Comparison of ENCODE assay signal across 27 cellular contexts in genomic region chr4:27915822-27916221, GRCh38.
DNase-seq lines count a peak whose midpoint lies in the region; ATAC-seq, FAIRE-seq and TF ChIP-seq lines count a peak whose summit lies in the region.
"Had no signal": no experiment of that assay in that cellular context is flagged by ENCODE, and none has a peak within 500 bp of the region (broad histone marks: within the 10 kb centered on the region; RNA-seq: fewer than 3 reads in every experiment).

No MANE protein-coding gene starts in this region.

- H3K9ac ChIP-seq in HepG2 (ENCODE audit: insufficient read depth, low read depth, low read length) (no peak overlapping the region), K562 (ENCODE audit: insufficient read depth in 1 of 2, low read depth in 2 of 2, low read length in 2 of 2) (no peak overlapping the region), neural progenitor cell (no peak overlapping the region)
- H3K9ac ChIP-seq: BLaER1 had no signal

- H2AFZ ChIP-seq in HepG2 (ENCODE audit: low read length), result no peak overlapping the region
- H2AFZ ChIP-seq in GM23338, result no peak overlapping the region
- no peak overlapping the region for H2AFZ ChIP-seq in K562 (ENCODE audit: low read depth, low read length)
- H2AFZ ChIP-seq in neural progenitor cell (replicated peaks), result no peak overlapping the region

- H3K27ac ChIP-seq in HepG2 (ENCODE audit: extremely low read length, insufficient read depth, low read length) (no peak overlapping the region), right lobe of liver (no peak overlapping the region), GM23338 (ENCODE audit: low read depth) (no peak overlapping the region), K562 (ENCODE audit: extremely low read depth, low read depth, low read length) (no peak overlapping the region), neural progenitor cell (peak overlapping the region; percentile 5)
- H3K27ac ChIP-seq: BLaER1 had no signal

- H3K27ac Mint-ChIP-seq in GM23338, result 0 out of 2 replicates have a peak overlapping the region, but pooled peaks have one; percentile 14
- H3K27ac Mint-ChIP-seq in neural progenitor cell, result no peak overlapping the region
- H3K27ac Mint-ChIP-seq: B cell; CD14-positive monocyte; CD4-positive, alpha-beta memory T cell; CD4-positive, CD25-positive, alpha-beta regulatory T cell; CD8-positive, alpha-beta memory T cell had no signal

- ATAC-seq in HepG2, result no peak
- no peak for ATAC-seq in right lobe of liver
- no peak for ATAC-seq in GM23338
- no peak for ATAC-seq in K562
- no peak for ATAC-seq in HG03095 (IDR thresholded peaks at IDR 0.05; ENCODE audit: unreplicated experiment)

- 0% methylated on average over 2 of the region's 2 CpGs for WGBS in HepG2 (ENCODE audit: low lambda C conversion rate)
- 49% methylated on average over 2 of the region's 2 CpGs for WGBS in right lobe of liver (ENCODE audit: insufficient coverage, low coverage, low lambda C conversion rate, missing lambda C conversion rate)
- WGBS in K562 (ENCODE audit: insufficient coverage, low coverage, missing lambda C conversion rate), result 0% methylated on average over 2 of the region's 2 CpGs

- H3K9me2 ChIP-seq in GM23338 (ENCODE audit: insufficient read depth), result peaks cover 2% of the 10 kb centered on the region; the same call in 1 of the 2 replicates

- no peak overlapping the region for H3K4me3 ChIP-seq in HepG2 (replicated peaks in 1 of 3; ENCODE audit: insufficient read depth in 1 of 3, low read depth in 2 of 3, low read length in 3 of 3)
- H3K4me3 ChIP-seq in right lobe of liver, result no peak overlapping the region
- no peak overlapping the region for H3K4me3 ChIP-seq in GM23338
- no peak overlapping the region for H3K4me3 ChIP-seq in K562
- no peak overlapping the region for H3K4me3 ChIP-seq in neural progenitor cell
- no peak overlapping the region for H3K4me3 ChIP-seq in BE2C (ENCODE audit: low read depth, low read length)
- H3K4me3 ChIP-seq: BLaER1 had no signal

- no peaks in the 10 kb centered on the region for H3K9me1 ChIP-seq in K562 (ENCODE audit: control insufficient read depth, insufficient read depth, low read length)

- H4K20me1 ChIP-seq in HepG2 (ENCODE audit: insufficient read depth, low read length), result no peaks in the 10 kb centered on the region
- no peaks in the 10 kb centered on the region for H4K20me1 ChIP-seq in GM23338 (replicated peaks; ENCODE audit: insufficient read depth)
- H4K20me1 ChIP-seq in K562 (replicated peaks; ENCODE audit: control insufficient read depth, insufficient read depth, low read length), result no peaks in the 10 kb centered on the region
- H4K20me1 ChIP-seq in neural progenitor cell (ENCODE audit: low read depth), result no peaks in the 10 kb centered on the region
- H4K20me1 ChIP-seq: BLaER1 had no signal

- H3F3A ChIP-seq in GM23338 (replicated peaks; ENCODE audit: low read depth) (no peaks in the 10 kb centered on the region), neural progenitor cell (ENCODE audit: low read depth) (peaks cover 28% of the 10 kb centered on the region)

- H3K4me3 Mint-ChIP-seq in GM23338 (no peak overlapping the region), neural progenitor cell (no peak overlapping the region)
- H3K4me3 Mint-ChIP-seq: B cell; CD14-positive monocyte; CD4-positive, alpha-beta memory T cell; CD4-positive, CD25-positive, alpha-beta regulatory T cell; CD8-positive, alpha-beta memory T cell had no signal

- peaks cover 32% of the 10 kb centered on the region for H3K9me3 ChIP-seq in HepG2 (ENCODE audit: low read length)
- no peaks in the 10 kb centered on the region for H3K9me3 ChIP-seq in right lobe of liver
- H3K9me3 ChIP-seq in K562 (replicated peaks; ENCODE audit: control insufficient read depth, insufficient read depth, low read depth, low read length), result no peaks in the 10 kb centered on the region
- H3K9me3 ChIP-seq in neural progenitor cell (ENCODE audit: low read depth), result no peaks in the 10 kb centered on the region
- H3K9me3 ChIP-seq in BE2C, result no peaks in the 10 kb centered on the region; the same call in 1 of the 2 replicates
- H3K9me3 ChIP-seq: BLaER1 had no signal

- CTCF ChIA-PET in HepG2 (lab: Yijun Ruan, JAX; ENCODE audit: low intra/inter-chr PET ratio, low total read pairs), result no interaction called here
- CTCF ChIA-PET in K562 (lab: Yijun Ruan, JAX; ENCODE audit: low intra/inter-chr PET ratio), result no interaction called here

- TF ChIP-seq POLR2A in HepG2 (IDR thresholded peaks at IDR 0.05; ENCODE audit: insufficient read depth in 1 of 2, low read depth in 2 of 2, low read length in 2 of 2) (no peak), right lobe of liver (IDR thresholded peaks at IDR 0.05) (no peak), K562 (conservative IDR thresholded peaks at IDR 0.05) (no peak)

- DNase-seq in HepG2 (ENCODE audit: low spot score), result no peak
- DNase-seq in right lobe of liver, result no peak
- no peak for DNase-seq in GM23338 (ENCODE audit: low spot score)
- no peak for DNase-seq in K562 (ENCODE audit: extremely low read depth in 1 of 4, low spot score in 3 of 4)
- no peak for DNase-seq in neural progenitor cell (ENCODE audit: low spot score)
- DNase-seq in BE2C, result no peak
- DNase-seq in stimulated activated CD4-positive, alpha-beta T cell treated with anti-CD3 and anti-CD28 coated beads, Interleukin-2, amount 100 ng/mL, for 48 hours, result no peak
- DNase-seq: 8988T; AML-193; CD4-positive, alpha-beta memory T cell; CD4-positive, CD25-positive, alpha-beta regulatory T cell; CD8-positive, alpha-beta memory T cell; COR-L47; DMS 273 treated with DMSO at 0.1 percent for 48 hours; DMS153; DMS53; DMS79; DND-41; EL; GDM1 had no signal

- no TSS peak for BruUV-seq in HepG2 (replicated peaks; lab: Mats Ljungman, UMichigan)
- BruUV-seq in K562 (replicated peaks; lab: Mats Ljungman, UMichigan), result no TSS peak

- H3K9me3 Mint-ChIP-seq in GM23338 (no peaks in the 10 kb centered on the region), neural progenitor cell (no peaks in the 10 kb centered on the region)

- H3K27me3 ChIP-seq in HepG2 (ENCODE audit: control insufficient read depth in 1 of 2, insufficient read depth in 2 of 2, low read length in 2 of 2) (no peaks in the 10 kb centered on the region), right lobe of liver (no peaks in the 10 kb centered on the region), GM23338 (ENCODE audit: insufficient read depth) (no peaks in the 10 kb centered on the region), K562 (ENCODE audit: control insufficient read depth in 2 of 2, insufficient read depth in 2 of 2, low read length in 2 of 2) (no peaks in the 10 kb centered on the region), neural progenitor cell (no peaks in the 10 kb centered on the region), BE2C (no peaks in the 10 kb centered on the region)
- H3K27me3 ChIP-seq: BLaER1 had no signal

- H3K36me3 ChIP-seq in HepG2 (replicated peaks in 1 of 2; ENCODE audit: control insufficient read depth in 1 of 2, insufficient read depth in 2 of 2, low read length in 2 of 2), result no peaks in the 10 kb centered on the region
- H3K36me3 ChIP-seq in right lobe of liver, result no peaks in the 10 kb centered on the region
- no peaks in the 10 kb centered on the region for H3K36me3 ChIP-seq in GM23338 (ENCODE audit: insufficient read depth)
- H3K36me3 ChIP-seq in K562 (ENCODE audit: control insufficient read depth, insufficient read depth, low read length), result no peaks in the 10 kb centered on the region
- no peaks in the 10 kb centered on the region for H3K36me3 ChIP-seq in neural progenitor cell
- no peaks in the 10 kb centered on the region for H3K36me3 ChIP-seq in BE2C
- H3K36me3 ChIP-seq: BLaER1 had no signal

- intact Hi-C loops in HepG2 (cut with micrococcal nuclease; ENCODE audit: unreplicated experiment) (no loop called here), right lobe of liver (cut with DNase I) (no loop called here), K562 (cut with micrococcal nuclease) (no loop called here)

- TF ChIP-seq CTCF in HepG2 (CRISPR knock-in tag; IDR thresholded peaks at IDR 0.05), result no peak
- no peak for TF ChIP-seq CTCF in right lobe of liver (IDR thresholded peaks at IDR 0.05)
- no peak for TF ChIP-seq CTCF in GM23338 (conservative IDR thresholded peaks at IDR 0.05; ENCODE audit: low read depth in 2 of 2)
- TF ChIP-seq CTCF in K562 (IDR thresholded peaks at IDR 0.05 in 2 of 3, conservative IDR thresholded peaks at IDR 0.05 in 1 of 3; ENCODE audit: insufficient read depth in 2 of 3, low read depth in 1 of 3, low read length in 3 of 3), result no peak
- no peak for TF ChIP-seq CTCF in neural progenitor cell (IDR thresholded peaks at IDR 0.05)
- no peak for TF ChIP-seq CTCF in BE2C (IDR thresholded peaks at IDR 0.05; ENCODE audit: low read depth, low read length)

- H3K4me2 ChIP-seq in HepG2 (ENCODE audit: low read depth, low read length) (no peak overlapping the region), GM23338 (no peak overlapping the region), K562 (ENCODE audit: insufficient read depth, low read length) (no peak overlapping the region), neural progenitor cell (peak overlapping the region; percentile 70)
- H3K4me2 ChIP-seq: BLaER1 had no signal

- H3K4me1 ChIP-seq in HepG2 (ENCODE audit: insufficient read depth, low read length) (no peaks in the 10 kb centered on the region), right lobe of liver (no peaks in the 10 kb centered on the region), GM23338 (ENCODE audit: insufficient read depth) (no peaks in the 10 kb centered on the region), K562 (replicated peaks in 1 of 2; ENCODE audit: control insufficient read depth in 2 of 2, insufficient read depth in 2 of 2, low read length in 2 of 2) (no peaks in the 10 kb centered on the region), neural progenitor cell (peaks cover 32% of the 10 kb centered on the region), BE2C (no peaks in the 10 kb centered on the region)
- H3K4me1 ChIP-seq: BLaER1 had no signal

- TF ChIP-seq EP300 in HepG2 (IDR thresholded peaks at IDR 0.05; ENCODE audit: low read depth in 2 of 2, low read length in 2 of 2) (no peak), HepG2 (CRISPR knock-in tag; IDR thresholded peaks at IDR 0.05; ENCODE audit: borderline replicate concordance) (no peak), K562 (IDR thresholded peaks at IDR 0.05; ENCODE audit: low read length) (no peak)

- H3K79me2 ChIP-seq in HepG2 (ENCODE audit: insufficient read depth, low read length) (no peaks in the 10 kb centered on the region), GM23338 (replicated peaks; ENCODE audit: insufficient read depth) (no peaks in the 10 kb centered on the region), K562 (ENCODE audit: control insufficient read depth, insufficient read depth, low read length) (no peaks in the 10 kb centered on the region), neural progenitor cell (ENCODE audit: low read depth) (no peaks in the 10 kb centered on the region)

- in situ Hi-C loops in HepG2 (cut with HindIII; ENCODE audit: extremely low pct_ligation_motif_present, low pct_unique_long_range_greater_than_20kb), result no loop called here
- in situ Hi-C loops in K562 (cut with MboI), result no loop called here

- H3K27me3 Mint-ChIP-seq in GM23338 (ENCODE audit: insufficient read depth, low read depth, poor library complexity) (no peaks in the 10 kb centered on the region), neural progenitor cell (ENCODE audit: insufficient read depth, low read depth) (no peaks in the 10 kb centered on the region)
- H3K27me3 Mint-ChIP-seq: B cell; CD4-positive, alpha-beta memory T cell; CD4-positive, CD25-positive, alpha-beta regulatory T cell; CD8-positive, alpha-beta memory T cell had no signal

- FAIRE-seq in HepG2 (lab: Jason Lieb, UNC), result no peak
- no peak for FAIRE-seq in K562 (lab: Jason Lieb, UNC)
- FAIRE-seq: A204.1, GM12891, GM19239 had no signal

- no peaks in the 10 kb centered on the region for H3K36me3 Mint-ChIP-seq in GM23338 (ENCODE audit: low read depth)
- no peaks in the 10 kb centered on the region for H3K36me3 Mint-ChIP-seq in neural progenitor cell
- H3K36me3 Mint-ChIP-seq: CD14-positive monocyte; CD4-positive, alpha-beta memory T cell; CD4-positive, CD25-positive, alpha-beta regulatory T cell; CD8-positive, alpha-beta memory T cell had no signal

- POLR2A ChIA-PET in HepG2 (lab: Yijun Ruan, JAX) (no interaction called here), K562 (lab: Yijun Ruan, JAX) (no interaction called here)

- TF ChIP-seq RAD21 in HepG2 (CRISPR knock-in tag; IDR thresholded peaks at IDR 0.05), result no peak
- TF ChIP-seq RAD21 in K562 (CRISPR knock-in tag; conservative IDR thresholded peaks at IDR 0.05 in 1 of 2, IDR thresholded peaks at IDR 0.05 in 1 of 2), result no peak

- H3K4me1 Mint-ChIP-seq in GM23338 (no peaks in the 10 kb centered on the region), neural progenitor cell (peaks cover 18% of the 10 kb centered on the region)
- H3K4me1 Mint-ChIP-seq: B cell; CD14-positive monocyte; CD4-positive, alpha-beta memory T cell; CD4-positive, CD25-positive, alpha-beta regulatory T cell; CD8-positive, alpha-beta memory T cell had no signal

Comparison
In these comparisons a context has a peak if more than half of its experiments do, and no peak if none do; other contexts are left out.
1. Of the 241 proteins assayed by ChIP-seq in both HepG2 and K562: peak only in HepG2: none; only in K562: MAFG; in both: MAFF and MAFK; in neither: 238.